ENCODE assay signal across 8 cellular contexts in genomic region chr1:83455753-83456152, GRCh38.
DNase-seq lines count a peak whose midpoint lies in the region; ATAC-seq, FAIRE-seq and TF ChIP-seq lines count a peak whose summit lies in the region.
"Not testable (repeated sequence)": the region's sequence is repeated elsewhere in the genome, so short reads cannot be mapped to it uniquely, and the experiment has no call there.

No MANE protein-coding gene starts in this region.

- TF ChIP-seq CTCF in D721Med (IDR thresholded peaks at IDR 0.05; ENCODE audit: insufficient read depth, missing control alignments); endothelial cell (IDR thresholded peaks at IDR 0.05; ENCODE audit: unreplicated experiment); nephron (IDR thresholded peaks at IDR 0.05; ENCODE audit: unreplicated experiment in 3 of 3); thyroid gland (IDR thresholded peaks at IDR 0.05): not testable (repeated sequence)

- peak overlapping the region in 2 of 3 donors; percentile 41 to 52 for H3K27ac ChIP-seq in thyroid gland

- not testable (repeated sequence) for H3K27ac Mint-ChIP-seq in T-helper 2 cell treated with Interferon-gamma antibody and Interleukin-4, amounts not matched to agents 5 μg/mL and 100 μg/mL, for 36 hours; activated T-helper 17 cell treated with anti-CD3 and anti-CD28 coated beads, Interleukin-2, amount 50 U/mL, for 72 hours
- H3K27ac Mint-ChIP-seq in endothelial cell (ENCODE audit: unreplicated experiment), result peak overlapping the region; percentile 67
- peak overlapping the region; percentile 23 to 70 (median 52) for H3K27ac Mint-ChIP-seq in nephron

- H3K9me3 Mint-ChIP-seq in T-helper 2 cell treated with Interferon-gamma antibody and Interleukin-4, amounts not matched to agents 5 μg/mL and 100 μg/mL, for 36 hours; activated T-helper 17 cell treated with anti-CD3 and anti-CD28 coated beads, Interleukin-2, amount 50 U/mL, for 72 hours; endothelial cell (ENCODE audit: unreplicated experiment); nephron: not testable (repeated sequence)

- DNase-seq in D721Med (ENCODE audit: insufficient read length, low spot score); T-helper 2 cell treated with Interferon-gamma antibody and Interleukin-4, amounts not matched to agents 5 μg/mL and 100 μg/mL, for 36 hours (ENCODE audit: low spot score); endothelial cell (ENCODE audit: low spot score); thyroid gland: not testable (repeated sequence)

- H3K4me1 ChIP-seq in thyroid gland, result peaks cover 22 to 23% of the 10 kb centered on the region in 2 donors

- WGBS in thyroid gland, 2 donors, result 9 to 20% methylated on average over 1 of the region's 1 CpG

- not testable (repeated sequence) for H3K9me3 ChIP-seq in thyroid gland

- FAIRE-seq in D721Med (lab: Jason Lieb, UNC), result peak; percentile 56

- peak; percentile 55 for ATAC-seq in GM21390 (IDR thresholded peaks at IDR 0.05; ENCODE audit: unreplicated experiment)
- peak; percentile 55 for ATAC-seq in HG03045 (IDR thresholded peaks at IDR 0.05; ENCODE audit: unreplicated experiment)
- not testable (repeated sequence) for ATAC-seq in activated T-helper 17 cell treated with anti-CD3 and anti-CD28 coated beads, Interleukin-2, amount 50 U/mL, for 72 hours (replicated peaks)

- intact Hi-C loops in thyroid gland (cut with DNase I), result not testable (repeated sequence)

- not testable (repeated sequence) for TF ChIP-seq POLR2A in thyroid gland (IDR thresholded peaks at IDR 0.05)

- peak overlapping the region; percentile 18 for H3K4me3 Mint-ChIP-seq in T-helper 2 cell treated with Interferon-gamma antibody and Interleukin-4, amounts not matched to agents 5 μg/mL and 100 μg/mL, for 36 hours
- H3K4me3 Mint-ChIP-seq in activated T-helper 17 cell treated with anti-CD3 and anti-CD28 coated beads, Interleukin-2, amount 50 U/mL, for 72 hours, result peak overlapping the region; percentile 53
- not testable (repeated sequence) for H3K4me3 Mint-ChIP-seq in endothelial cell (ENCODE audit: unreplicated experiment); nephron

- not testable (repeated sequence) for H3K27me3 ChIP-seq in thyroid gland

- H3K4me3 ChIP-seq in thyroid gland (replicated peaks in 1 of 3), result not testable (repeated sequence)

- H3K36me3 Mint-ChIP-seq in T-helper 2 cell treated with Interferon-gamma antibody and Interleukin-4, amounts not matched to agents 5 μg/mL and 100 μg/mL, for 36 hours (ENCODE audit: low read depth); activated T-helper 17 cell treated with anti-CD3 and anti-CD28 coated beads, Interleukin-2, amount 50 U/mL, for 72 hours (ENCODE audit: low read depth); endothelial cell (ENCODE audit: low read depth, unreplicated experiment); nephron (ENCODE audit: low read depth): not testable (repeated sequence)

- H3K36me3 ChIP-seq in thyroid gland, result not testable (repeated sequence)

- H3K4me1 Mint-ChIP-seq in T-helper 2 cell treated with Interferon-gamma antibody and Interleukin-4, amounts not matched to agents 5 μg/mL and 100 μg/mL, for 36 hours (ENCODE audit: low read depth), result peaks cover 10% of the 10 kb centered on the region
- H3K4me1 Mint-ChIP-seq in activated T-helper 17 cell treated with anti-CD3 and anti-CD28 coated beads, Interleukin-2, amount 50 U/mL, for 72 hours, result not testable (repeated sequence)
- H3K4me1 Mint-ChIP-seq in endothelial cell (ENCODE audit: unreplicated experiment), result peaks cover 11% of the 10 kb centered on the region
- peaks cover 18% of the 10 kb centered on the region for H3K4me1 Mint-ChIP-seq in nephron

- H3K27me3 Mint-ChIP-seq in T-helper 2 cell treated with Interferon-gamma antibody and Interleukin-4, amounts not matched to agents 5 μg/mL and 100 μg/mL, for 36 hours (ENCODE audit: low read depth); activated T-helper 17 cell treated with anti-CD3 and anti-CD28 coated beads, Interleukin-2, amount 50 U/mL, for 72 hours; endothelial cell (ENCODE audit: unreplicated experiment); nephron (ENCODE audit: low read depth): not testable (repeated sequence)
